Comparison of ENCODE assay signal across 3 cellular contexts in genomic region chr12:132400011-132400641, GRCh38.
TF ChIP-seq lines count a peak whose summit lies in the region.

No MANE protein-coding gene starts in this region.

TF ChIP-seq in SK-N-SH, 30 proteins besides CTCF, POLR2A, EP300 and RAD21 (continued from another document):
- TF ChIP-seq ZBTB33 (IDR thresholded peaks at IDR 0.05; ENCODE audit: borderline replicate concordance, low read depth) = no peak
- no peak for TF ChIP-seq SIN3A (IDR thresholded peaks at IDR 0.05; ENCODE audit: borderline replicate concordance, low read depth, low read length)
- TF ChIP-seq GABPA (IDR thresholded peaks at IDR 0.05; ENCODE audit: low read depth) = no peak
- no peak for TF ChIP-seq USF2 (IDR thresholded peaks at IDR 0.05; ENCODE audit: borderline replicate concordance, low read depth, low read length)
- no peak for TF ChIP-seq TAF1 (IDR thresholded peaks at IDR 0.05; ENCODE audit: borderline replicate concordance, low read depth, low read length)
- no peak for TF ChIP-seq SMC3 (IDR thresholded peaks at IDR 0.05; ENCODE audit: low read depth, low read length)
- no peak for TF ChIP-seq MEF2A (IDR thresholded peaks at IDR 0.05; ENCODE audit: borderline replicate concordance, low read depth)
- TF ChIP-seq IRF3 (IDR thresholded peaks at IDR 0.05; ENCODE audit: low read depth, low read length) = no peak
- TF ChIP-seq RFX5 (IDR thresholded peaks at IDR 0.05; ENCODE audit: low read length) = no peak
TF ChIP-seq in SK-N-SH: peak in this region for 0.

TF ChIP-seq in SK-N-SH treated with all-trans-retinoic acid at 6 μM for 48 hours, 23 proteins besides CTCF, POLR2A, EP300 and RAD21:
- TF ChIP-seq CREB5 (CRISPR knock-in tag; IDR thresholded peaks at IDR 0.05; ENCODE audit: low read depth) (no peak), TOX (CRISPR knock-in tag; IDR thresholded peaks at IDR 0.05; ENCODE audit: borderline replicate concordance) (no peak), PPARA (CRISPR knock-in tag; IDR thresholded peaks at IDR 0.05; ENCODE audit: borderline replicate concordance) (no peak), TSHZ2 (CRISPR knock-in tag; IDR thresholded peaks at IDR 0.05) (no peak), ISL1 (CRISPR knock-in tag; IDR thresholded peaks at IDR 0.05) (no peak), ZNF8 (CRISPR knock-in tag; IDR thresholded peaks at IDR 0.05) (no peak), ZC3H10 (CRISPR knock-in tag; IDR thresholded peaks at IDR 0.05) (no peak), SNAI2 (CRISPR knock-in tag; IDR thresholded peaks at IDR 0.05) (no peak), ESRRG (CRISPR knock-in tag; IDR thresholded peaks at IDR 0.05) (no peak), ZFP3 (CRISPR knock-in tag; IDR thresholded peaks at IDR 0.05) (no peak)
TF ChIP-seq in SK-N-SH treated with all-trans-retinoic acid at 6 μM for 48 hours: peak in this region for 0.

TF ChIP-seq in IMR-90, 13 proteins besides CTCF, POLR2A, EP300 and RAD21 (continued from another document):
- TF ChIP-seq CHD1 (IDR thresholded peaks at IDR 0.05; ENCODE audit: low read depth, low read length) (no peak), MAFK (IDR thresholded peaks at IDR 0.05; ENCODE audit: low read depth, low read length) (no peak), MAZ (IDR thresholded peaks at IDR 0.05; ENCODE audit: borderline replicate concordance, low read depth, low read length) (no peak), CEBPB (IDR thresholded peaks at IDR 0.05; ENCODE audit: low read depth, low read length) (no peak), FOS (IDR thresholded peaks at IDR 0.05; ENCODE audit: low read depth, low read length) (no peak), BHLHE40 (IDR thresholded peaks at IDR 0.05; ENCODE audit: low read depth, low read length) (no peak), ELK1 (IDR thresholded peaks at IDR 0.05; ENCODE audit: borderline replicate concordance, low read depth, low read length) (no peak)
